ENCODE assay signal across 1 cellular context in genomic region chr1:178682429-178682828, GRCh38.
A peak's percentile ranks its signal among the peaks of the same experiment; 100 is the strongest.
TF ChIP-seq lines count a peak whose summit lies in the region.

No MANE protein-coding gene starts in this region.

TF ChIP-seq in HepG2, 621 proteins besides CTCF, POLR2A, EP300 and RAD21 (continued from another document and continues in another):
- TF ChIP-seq ZFP41 (CRISPR knock-in tag; IDR thresholded peaks at IDR 0.05; ENCODE audit: borderline replicate concordance) (no peak; the same call in 1 of the 2 replicates), MAFG (CRISPR knock-in tag; IDR thresholded peaks at IDR 0.05) (no peak), ZNF430 (CRISPR knock-in tag; IDR thresholded peaks at IDR 0.05) (0 out of 2 replicates have a peak, but pooled peaks have one; percentile 32), ZNF17 (CRISPR knock-in tag; IDR thresholded peaks at IDR 0.05) (no peak), IRX3 (CRISPR knock-in tag; IDR thresholded peaks at IDR 0.05; ENCODE audit: borderline replicate concordance, low read depth) (no peak), REL (CRISPR knock-in tag; conservative IDR thresholded peaks at IDR 0.05) (no peak), NR3C1 (CRISPR knock-in tag; IDR thresholded peaks at IDR 0.05) (no peak), DNMT3B (CRISPR knock-in tag; conservative IDR thresholded peaks at IDR 0.05) (peak; percentile 62; the same call in 1 of the 2 replicates), NR0B2 (CRISPR knock-in tag; IDR thresholded peaks at IDR 0.05) (no peak), ZBTB3 (CRISPR knock-in tag; IDR thresholded peaks at IDR 0.05; ENCODE audit: borderline replicate concordance, low read depth) (no peak), PATZ1 (CRISPR knock-in tag; IDR thresholded peaks at IDR 0.05) (peak; percentile 50; the same call in 1 of the 2 replicates), THRA (CRISPR knock-in tag; IDR thresholded peaks at IDR 0.05; ENCODE audit: borderline replicate concordance) (peak; percentile 97), HDAC6 (IDR thresholded peaks at IDR 0.05; ENCODE audit: low read depth, low read length) (no peak), LCORL (IDR thresholded peaks at IDR 0.05) (peak; percentile 82), LCORL (CRISPR knock-in tag; IDR thresholded peaks at IDR 0.05) (peak; percentile 80), ZNF253 (CRISPR knock-in tag; IDR thresholded peaks at IDR 0.05; ENCODE audit: borderline replicate concordance) (no peak), NFKB2 (CRISPR knock-in tag; IDR thresholded peaks at IDR 0.05; ENCODE audit: borderline replicate concordance) (no peak), KLF11 (CRISPR knock-in tag; IDR thresholded peaks at IDR 0.05) (no peak), AHR (CRISPR knock-in tag; IDR thresholded peaks at IDR 0.05) (no peak; the same call in 1 of the 2 replicates), ZBTB4 (CRISPR knock-in tag; IDR thresholded peaks at IDR 0.05; ENCODE audit: borderline replicate concordance) (no peak), ZNF367 (CRISPR knock-in tag; IDR thresholded peaks at IDR 0.05; ENCODE audit: borderline replicate concordance) (no peak), FOXO4 (CRISPR knock-in tag; conservative IDR thresholded peaks at IDR 0.05) (no peak), BCL6 (CRISPR knock-in tag; IDR thresholded peaks at IDR 0.05) (peak; percentile 95), PPARG (CRISPR knock-in tag; conservative IDR thresholded peaks at IDR 0.05) (peak; percentile 88), NONO (IDR thresholded peaks at IDR 0.05) (no peak), NONO (CRISPR knock-in tag; conservative IDR thresholded peaks at IDR 0.05) (peak; percentile 49; the same call in 1 of the 2 replicates), ZNF513 (CRISPR knock-in tag; conservative IDR thresholded peaks at IDR 0.05) (no peak), NBN (conservative IDR thresholded peaks at IDR 0.05) (no peak), ZNF780A (CRISPR knock-in tag; IDR thresholded peaks at IDR 0.05) (no peak), ADNP (CRISPR knock-in tag; IDR thresholded peaks at IDR 0.05) (no peak), RERE (CRISPR knock-in tag; IDR thresholded peaks at IDR 0.05; ENCODE audit: low read depth) (peak; percentile 97), ZFY (CRISPR knock-in tag; IDR thresholded peaks at IDR 0.05) (no peak), ZEB1 (IDR thresholded peaks at IDR 0.05; ENCODE audit: insufficient replicate concordance, low read depth) (no peak), RNF219 (CRISPR knock-in tag; IDR thresholded peaks at IDR 0.05) (no peak), NCOA1 (CRISPR knock-in tag; IDR thresholded peaks at IDR 0.05) (no peak), ZNF180 (CRISPR knock-in tag; IDR thresholded peaks at IDR 0.05; ENCODE audit: borderline replicate concordance, low read depth) (no peak), MXI1 (IDR thresholded peaks at IDR 0.05; ENCODE audit: borderline replicate concordance, low read depth, low read length) (peak; percentile 42; the same call in 1 of the 3 replicates), ZBTB20 (CRISPR knock-in tag; IDR thresholded peaks at IDR 0.05; ENCODE audit: borderline replicate concordance, low read depth) (peak; percentile 76; the same call in 1 of the 2 replicates), MED8 (CRISPR knock-in tag; IDR thresholded peaks at IDR 0.05; ENCODE audit: insufficient replicate concordance) (no peak), CCDC6 (CRISPR knock-in tag; IDR thresholded peaks at IDR 0.05) (no peak), SIN3B (IDR thresholded peaks at IDR 0.05; ENCODE audit: low read length) (no peak), FOXA1 (IDR thresholded peaks at IDR 0.05) (no peak), FOXA1 (CRISPR knock-in tag; IDR thresholded peaks at IDR 0.05) (peak; percentile 61), JUN (CRISPR knock-in tag; IDR thresholded peaks at IDR 0.05) (peak; percentile 74; the same call in 1 of the 2 replicates), CAMTA2 (CRISPR knock-in tag; IDR thresholded peaks at IDR 0.05; ENCODE audit: borderline replicate concordance) (no peak), KDM4B (CRISPR knock-in tag; IDR thresholded peaks at IDR 0.05) (no peak), ZBTB38 (CRISPR knock-in tag; IDR thresholded peaks at IDR 0.05) (no peak), DPF2 (CRISPR knock-in tag; IDR thresholded peaks at IDR 0.05; ENCODE audit: borderline replicate concordance, low read depth) (peak; percentile 37; the same call in 1 of the 2 replicates), ZBTB7A (CRISPR knock-in tag; IDR thresholded peaks at IDR 0.05) (no peak), FOXK1 (CRISPR knock-in tag; IDR thresholded peaks at IDR 0.05; ENCODE audit: borderline replicate concordance, low read depth) (peak; percentile 50; the same call in 1 of the 2 replicates)
